Comparison of ENCODE assay signal across 19 cellular contexts in genomic region chr11:70605846-70606245, GRCh38.
DNase-seq lines count a peak whose midpoint lies in the region; ATAC-seq and TF ChIP-seq lines count a peak whose summit lies in the region.
"Had no signal": no experiment of that assay in that cellular context is flagged by ENCODE, and none has a peak within 500 bp of the region (broad histone marks: within the 10 kb centered on the region; RNA-seq: fewer than 3 reads in every experiment).

No MANE protein-coding gene starts in this region.

- H3K36me3 ChIP-seq in GM23338 (ENCODE audit: insufficient read depth): no peaks in the 10 kb centered on the region
- no peaks in the 10 kb centered on the region for H3K36me3 ChIP-seq in psoas muscle (ENCODE audit: insufficient read depth in 1 of 2, low read depth in 1 of 2)
- H3K36me3 ChIP-seq: BE2C had no signal

- H3K4me1 Mint-ChIP-seq in GM23338 (peaks cover 57% of the 10 kb centered on the region), brain (peaks cover 94% of the 10 kb centered on the region), nephron progenitor cell (peaks cover 65% of the 10 kb centered on the region)
- no peaks in the 10 kb centered on the region for H3K4me1 Mint-ChIP-seq in CD4-positive, alpha-beta T cell (ENCODE audit: low read depth)

- peaks cover 21% of the 10 kb centered on the region for H3K79me2 ChIP-seq in GM23338 (replicated peaks; ENCODE audit: insufficient read depth)

- 0 out of 2 replicates have a peak overlapping the region, but pooled peaks have one; percentile 4 for H3K27ac Mint-ChIP-seq in GM23338
- peak overlapping the region; percentile 31 to 87 (median 71) for H3K27ac Mint-ChIP-seq in brain
- H3K27ac Mint-ChIP-seq in nephron progenitor cell: peak overlapping the region; percentile 49
- no peak overlapping the region for H3K27ac Mint-ChIP-seq in CD4-positive, alpha-beta T cell
- H3K27ac Mint-ChIP-seq: CD8-positive, alpha-beta T cell; HFFc6 had no signal

- H2AFZ ChIP-seq in GM23338: no peak overlapping the region
- H2AFZ ChIP-seq: GM23248 had no signal

- no peak overlapping the region for H3K4me3 ChIP-seq in GM23338
- no peak overlapping the region for H3K4me3 ChIP-seq in psoas muscle
- no peak overlapping the region for H3K4me3 ChIP-seq in lower leg skin (ENCODE audit: low read depth, poor library complexity, severe bottlenecking)
- H3K4me3 ChIP-seq: GM23248 had no signal

- H3K27me3 ChIP-seq in GM23338 (ENCODE audit: insufficient read depth) (no peaks in the 10 kb centered on the region), psoas muscle (ENCODE audit: insufficient read depth in 3 of 3, low read length in 2 of 3) (no peaks in the 10 kb centered on the region)
- no peaks in the 10 kb centered on the region for H3K27me3 ChIP-seq in CD4-positive, alpha-beta T cell (ENCODE audit: control insufficient read depth, insufficient read depth, low read length)
- H3K27me3 ChIP-seq: BE2C had no signal

- H3K9me3 ChIP-seq in psoas muscle: no peaks in the 10 kb centered on the region
- no peaks in the 10 kb centered on the region for H3K9me3 ChIP-seq in CD4-positive, alpha-beta T cell (ENCODE audit: control insufficient read depth, low read length)
- H3K9me3 ChIP-seq: BE2C had no signal

- H3K27me3 Mint-ChIP-seq in GM23338 (ENCODE audit: insufficient read depth, low read depth, poor library complexity) (peaks cover 27% of the 10 kb centered on the region), brain (no peaks in the 10 kb centered on the region), nephron progenitor cell (ENCODE audit: low read depth, poor library complexity) (peaks cover 5% of the 10 kb centered on the region)
- peaks cover 9% of the 10 kb centered on the region for H3K27me3 Mint-ChIP-seq in CD4-positive, alpha-beta T cell

- intact Hi-C loops in psoas muscle (cut with DNase I): loop anchor here in 1 of 2 donors (5.0 kb wide), 1 partner anchor 124 kb away; no protein-coding TSS in a partner anchor
- intact Hi-C loops in lower leg skin (cut with DNase I; ENCODE audit: low total_unique reads): no loop called here
- intact Hi-C loops in CD4-positive, alpha-beta T cell (cut with DNase I, micrococcal nuclease): no loop called here

- DNase-seq in GM23338 (ENCODE audit: low spot score): no peak
- DNase-seq in nephron progenitor cell: no peak
- peak; percentile 1 to 17 for DNase-seq in psoas muscle
- no peak for DNase-seq in stimulated activated CD4-positive, alpha-beta T cell treated with anti-CD3 and anti-CD28 coated beads, Interleukin-4, amount 100 ng/mL, for 24 hours
- DNase-seq in lower leg skin (ENCODE audit: low spot score in 2 of 2): no peak
- DNase-seq in CD4-positive, alpha-beta T cell: no peak
- DNase-seq: ACHN; BE2C; Calu3; CD8-positive, alpha-beta T cell; DMS79 treated with DMSO at 0.1 percent for 48 hours; GF-D8; GM23248; HFFc6 had no signal

- 71 to 93% (median 78%) methylated on average over 5 of the region's 5 CpGs for WGBS in psoas muscle, 3 donors
- WGBS in lower leg skin, 2 donors: 80 to 83% methylated on average over 5 of the region's 5 CpGs

- no peak for ATAC-seq in GM23338
- ATAC-seq in psoas muscle: no peak
- no peak for ATAC-seq in GM18498 (IDR thresholded peaks at IDR 0.05; ENCODE audit: unreplicated experiment)
- no peak for ATAC-seq in CD4-positive, alpha-beta T cell (ENCODE audit: poor library complexity)
- ATAC-seq: CD8-positive, alpha-beta T cell; HCT116 had no signal

- TF ChIP-seq CTCF in GM23338 (conservative IDR thresholded peaks at IDR 0.05; ENCODE audit: low read depth in 2 of 2) (no peak), brain (conservative IDR thresholded peaks at IDR 0.05) (no peak), nephron progenitor cell (IDR thresholded peaks at IDR 0.05) (no peak), psoas muscle (IDR thresholded peaks at IDR 0.05) (no peak), lower leg skin (IDR thresholded peaks at IDR 0.05) (no peak)
- TF ChIP-seq CTCF in CD4-positive, alpha-beta T cell (IDR thresholded peaks at IDR 0.05): no peak

- POLR2A ChIA-PET in CD4-positive, alpha-beta T cell (lab: Charles Lee): no interaction called here

- no peak overlapping the region for H3K4me2 ChIP-seq in GM23338

- no peaks in the 10 kb centered on the region for H3K9me2 ChIP-seq in GM23338 (ENCODE audit: insufficient read depth)

- H3K4me3 Mint-ChIP-seq in GM23338 (no peak overlapping the region), brain (no peak overlapping the region), nephron progenitor cell (no peak overlapping the region)
- no peak overlapping the region for H3K4me3 Mint-ChIP-seq in CD4-positive, alpha-beta T cell
- H3K4me3 Mint-ChIP-seq: CD14-positive monocyte; CD8-positive, alpha-beta T cell; HFFc6 had no signal

- H3K9me3 Mint-ChIP-seq in GM23338 (no peaks in the 10 kb centered on the region), brain (peaks cover 0 to 11% (median 0%) of the 10 kb centered on the region in 5 experiments), nephron progenitor cell (no peaks in the 10 kb centered on the region)
- no peaks in the 10 kb centered on the region for H3K9me3 Mint-ChIP-seq in CD4-positive, alpha-beta T cell
- H3K9me3 Mint-ChIP-seq: CD14-positive monocyte; CD8-positive, alpha-beta T cell had no signal

- H3K4me1 ChIP-seq in GM23338 (ENCODE audit: insufficient read depth) (peaks cover 26% of the 10 kb centered on the region), psoas muscle (peaks cover 13% of the 10 kb centered on the region)

- H3K36me3 Mint-ChIP-seq in GM23338 (ENCODE audit: low read depth) (no peaks in the 10 kb centered on the region; the same call in 1 of the 3 replicates), brain (no peaks in the 10 kb centered on the region), nephron progenitor cell (ENCODE audit: low read depth) (no peaks in the 10 kb centered on the region)
- H3K36me3 Mint-ChIP-seq in CD4-positive, alpha-beta T cell (ENCODE audit: low read depth): no peaks in the 10 kb centered on the region
- H3K36me3 Mint-ChIP-seq: CD14-positive monocyte; CD8-positive, alpha-beta T cell had no signal

- no peak for TF ChIP-seq POLR2A in lower leg skin (IDR thresholded peaks at IDR 0.05)

- CTCF ChIA-PET in CD4-positive, alpha-beta T cell (lab: Charles Lee): no interaction called here

- 0 out of 2 replicates have a peak, but pooled peaks cover 4% of the 10 kb centered on the region for H3F3A ChIP-seq in GM23338 (replicated peaks; ENCODE audit: low read depth)

- peaks cover 8% of the 10 kb centered on the region for H4K20me1 ChIP-seq in GM23338 (replicated peaks; ENCODE audit: insufficient read depth)

- no peak overlapping the region for H3K27ac ChIP-seq in GM23338 (ENCODE audit: low read depth)
- no peak overlapping the region for H3K27ac ChIP-seq in psoas muscle
- no peak overlapping the region for H3K27ac ChIP-seq in CD4-positive, alpha-beta T cell (ENCODE audit: low read depth, low read length)
- H3K27ac ChIP-seq: GM23248, HL-60 had no signal

TF ChIP-seq in GM23338, 12 proteins besides CTCF, POLR2A, EP300 and RAD21 (continues in another document):
- no peak for TF ChIP-seq EZH2phosphoT487 (IDR thresholded peaks at IDR 0.05; ENCODE audit: unreplicated experiment)
- TF ChIP-seq ETS1 (IDR thresholded peaks at IDR 0.05): no peak
- no peak for TF ChIP-seq JUNB (IDR thresholded peaks at IDR 0.05; ENCODE audit: unreplicated experiment)

Comparison
In these comparisons a context has a peak if more than half of its experiments do, and no peak if none do; other contexts are left out.
1. DNase-seq: peak in psoas muscle (2 of 2); none in GM23338 (single experiment), nephron progenitor cell (single experiment), stimulated activated CD4-positive, alpha-beta T cell treated with anti-CD3 and anti-CD28 coated beads, Interleukin-4, amount 100 ng/mL, for 24 hours (single experiment), lower leg skin (0 of 2) and CD4-positive, alpha-beta T cell (0 of 10).